Comparison of ENCODE assay signal across 8 cellular contexts in genomic region chr1:178093958-178094751, GRCh38. TPM values are rescaled to one million over a fixed set of nuclear protein-coding genes. Genes with fewer than 3 reads are reported as not detected.
DNase-seq lines count a peak whose midpoint lies in the region; ATAC-seq and TF ChIP-seq lines count a peak whose summit lies in the region.

Gene RASAL2 (plus strand): TSS chr1:178094104. CDS start chr1:178094493, 389 bp downstream.

- H3K4me1 Mint-ChIP-seq in CD8-positive, alpha-beta memory T cell, result peaks cover 7 to 16% (median 9%) of the 10 kb centered on the region in 3 donors

- peak in 5 of 7 experiments; percentile 7 to 35 (median 24) for TF ChIP-seq CTCF in body of pancreas (IDR thresholded peaks at IDR 0.05)
- TF ChIP-seq CTCF in psoas muscle (IDR thresholded peaks at IDR 0.05), result peak; percentile 32

- 1% methylated on average over 44 of the region's 81 CpGs; no CpG with 5 or more reads in 1 of the 2 donors for WGBS in body of pancreas, 2 donors
- WGBS in psoas muscle, 3 donors, result 0% methylated on average over 42 to 81 of the region's 81 CpGs

- peak within 1 kb of the TSS in 1 of 8 donors; percentile 50 for H3K27ac Mint-ChIP-seq in CD8-positive, alpha-beta memory T cell

- CTCF ChIA-PET in CD8-positive, alpha-beta memory T cell (lab: Charles Lee), result no interaction called here

- H3K27me3 ChIP-seq in CD8-positive, alpha-beta memory T cell (ENCODE audit: insufficient read depth, low read length, poor library complexity, severe bottlenecking), result no peaks in the 10 kb centered on the region
- H3K27me3 ChIP-seq in body of pancreas, result no peaks in the 10 kb centered on the region
- no peaks in the 10 kb centered on the region for H3K27me3 ChIP-seq in psoas muscle (ENCODE audit: insufficient read depth in 3 of 3, low read length in 2 of 3)

- intact Hi-C loops in body of pancreas (cut with DNase I), result no loop called here
- intact Hi-C loops in psoas muscle (cut with DNase I), result loop anchor here in 1 of 2 donors (5.0 kb wide), 1 partner anchor 62 kb away; no protein-coding TSS in a partner anchor

- DNase-seq in CD8-positive, alpha-beta memory T cell, result peak in 1 of 5 donors; percentile 40
- DNase-seq in NCI-H82 (lab: John Stamatoyannopoulos, UW) (peak; percentile 84), body of pancreas (peak; percentile 57 to 72 (median 68)), hypothalamus (lab: John Stamatoyannopoulos, UW) (peak in 48 of 51 donors; percentile 17 to 82 (median 59)), psoas muscle (peak; percentile 73 to 87), NCI-H1694 (lab: John Stamatoyannopoulos, UW) (no peak)

- TF ChIP-seq POLR2A in body of pancreas (IDR thresholded peaks at IDR 0.05), result peak in 2 of 3 donors; percentile 31 to 51

- H3K4me3 ChIP-seq in CD8-positive, alpha-beta memory T cell (ENCODE audit: low read length), result no peak within 1 kb of the TSS
- H3K4me3 ChIP-seq in body of pancreas (peak within 1 kb of the TSS; percentile 72 to 87), psoas muscle (peak within 1 kb of the TSS; percentile 72)

- H3K36me3 Mint-ChIP-seq in CD8-positive, alpha-beta memory T cell, result no peaks in the 10 kb centered on the region

- H3K27ac ChIP-seq in CD8-positive, alpha-beta memory T cell (ENCODE audit: low read depth, low read length), result no peak within 1 kb of the TSS
- peak within 1 kb of the TSS; percentile 68 to 88 (median 80) for H3K27ac ChIP-seq in body of pancreas
- peak within 1 kb of the TSS; percentile 79 for H3K27ac ChIP-seq in psoas muscle

- no peaks in the 10 kb centered on the region for H3K9me3 ChIP-seq in CD8-positive, alpha-beta memory T cell (ENCODE audit: low read length)
- H3K9me3 ChIP-seq in body of pancreas (no peaks in the 10 kb centered on the region), psoas muscle (no peaks in the 10 kb centered on the region)

- POLR2A ChIA-PET in CD8-positive, alpha-beta memory T cell (lab: Charles Lee), result no interaction called here

- peak within 1 kb of the TSS in 6 of 7 donors; percentile 29 to 80 (median 56) for H3K4me3 Mint-ChIP-seq in CD8-positive, alpha-beta memory T cell

- peaks cover 3% of the 10 kb centered on the region for H3K4me1 ChIP-seq in CD8-positive, alpha-beta memory T cell (ENCODE audit: insufficient read depth, low read length)
- H3K4me1 ChIP-seq in body of pancreas, result peaks cover 19% of the 10 kb centered on the region
- H3K4me1 ChIP-seq in psoas muscle, result peaks cover 21% of the 10 kb centered on the region

- H3K27me3 Mint-ChIP-seq in CD8-positive, alpha-beta memory T cell, result peaks cover 23 to 64% of the 10 kb centered on the region in 2 donors

- ATAC-seq in GM19023 (IDR thresholded peaks at IDR 0.05; ENCODE audit: unreplicated experiment) (peak; percentile 46), HG03103 (IDR thresholded peaks at IDR 0.05; ENCODE audit: low read depth, unreplicated experiment) (peak; percentile 38), body of pancreas (peak; percentile 69), psoas muscle (peak; percentile 82 to 87 (median 84))

- peaks cover 0 to 27% (median 14%) of the 10 kb centered on the region in 5 donors for H3K9me3 Mint-ChIP-seq in CD8-positive, alpha-beta memory T cell

- no peaks in the 10 kb centered on the region for H3K36me3 ChIP-seq in CD8-positive, alpha-beta memory T cell (ENCODE audit: insufficient read depth, low read length)
- H3K36me3 ChIP-seq in body of pancreas (replicated peaks in 1 of 2; ENCODE audit: insufficient read depth in 1 of 2, low read depth in 2 of 2) (no peaks in the 10 kb centered on the region), psoas muscle (ENCODE audit: insufficient read depth in 1 of 2, low read depth in 1 of 2) (no peaks in the 10 kb centered on the region)

RNA-seq across cellular contexts. Expression of gene RASAL2, which starts in this region (rescaled TPM):
- under 1 TPM; 0.04 to 0.07 TPM for total RNA-seq in CD8-positive, alpha-beta memory T cell
- not detected for polyA plus RNA-seq in CD8-positive, alpha-beta memory T cell
- 10 to 100 TPM in 1 of 2 donors, 1 to 10 TPM in 1; 9.9 to 20.4 TPM for total RNA-seq in body of pancreas
- total RNA-seq in psoas muscle, result 10 to 100 TPM in 3 of 4 donors, 1 to 10 TPM in 1; 5.5 to 42.1 (median 12.1) TPM
- polyA plus RNA-seq in psoas muscle, result 1 to 10 TPM; 1.9 to 4.6 (median 2.8) TPM

Comparison
In these comparisons a context has a peak if more than half of its experiments do, and no peak if none do; other contexts are left out.
1. RNA of gene RASAL2 (total RNA-seq): 9.9 to 20.4 TPM in body of pancreas and 5.5 to 42.1 TPM in psoas muscle; 0.04 to 0.07 TPM in CD8-positive, alpha-beta memory T cell; every median in the first group is over 4 times any median in the second.
2. Peak in every context shown above with its lines, with median percentiles within 50 percentile points of each other: ATAC-seq.